ENCODE assay signal across 33 cellular contexts in the genomic region with DNA sequence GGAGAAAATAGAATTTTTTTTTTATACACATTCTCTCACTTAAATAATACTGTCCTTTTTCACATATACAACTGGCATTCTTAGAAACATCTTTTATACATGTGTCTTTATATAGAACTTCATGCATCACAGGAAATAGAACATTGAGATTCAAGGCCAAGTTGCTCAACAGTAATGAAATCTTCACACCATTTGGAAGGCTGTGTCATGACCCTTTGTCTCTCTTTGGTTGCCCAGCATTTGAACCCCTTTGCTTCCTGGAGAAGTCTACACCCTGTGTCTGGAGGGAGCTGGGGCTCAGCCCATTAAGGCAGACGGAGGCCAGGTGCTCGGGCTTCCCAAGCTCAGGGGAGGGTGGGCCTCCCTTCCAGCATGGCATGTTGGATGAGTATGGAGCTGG.
"Had no signal": no experiment of that assay in that cellular context is flagged by ENCODE, and none has a peak within 500 bp of the region (broad histone marks: within the 10 kb centered on the region; RNA-seq: fewer than 3 reads in every experiment).

No MANE protein-coding gene starts in this region.

- ATAC-seq: activated T-cell treated with anti-CD3 and anti-CD28 coated beads, Interleukin-2, amount 50 U/mL, for 4 hours; PC-3; Right ventricle myocardium inferior; SK-N-SH treated with all-trans-retinoic acid at 6 μM for 48 hours had no signal

- DNase-seq: activated B cell treated with CpG ODN at 0.5 μM for 24 hours; activated CD4-positive, alpha-beta memory T cell treated with anti-CD3 and anti-CD28 coated beads for 36 hours; activated CD4-positive, alpha-beta T cell treated with anti-CD3 and anti-CD28 coated beads for 4 hours; activated CD4-positive, alpha-beta T cell treated with anti-CD3 and anti-CD28 coated beads, Interleukin-2, amount 50 U/mL, for 1 hour; activated CD4-positive, CD25-positive, alpha-beta regulatory T cell treated with anti-CD3 and anti-CD28 coated beads, Interleukin-2, amount 50 U/mL, for 72 hours; activated CD8-positive, alpha-beta memory T cell treated with anti-CD3 and anti-CD28 coated beads, Interleukin-2, amount 50 U/mL, for 4 hours; activated effector memory CD4-positive, alpha-beta T cell treated with anti-CD3 and anti-CD28 coated beads, Interleukin-2, amount 50 U/mL, for 16 hours; activated naive CD4-positive, alpha-beta T cell treated with Interleukin-2 at 50 U/mL for 16 hours; activated naive CD8-positive, alpha-beta T cell treated with anti-CD3 and anti-CD28 coated beads, Interleukin-2, amount 10 ng/mL, durations not matched to agents 7 days and 5 days; activated T-cell treated with anti-CD3 and anti-CD28 coated beads for 4 hours; activated T-cell treated with anti-CD3 and anti-CD28 coated beads, Interleukin-2, amount 50 U/mL, for 4 hours; adrenal gland; anterior cingulate cortex; central memory CD4-positive, alpha-beta T cell; Karpas-422; KBM-7; NCI-H1105; NCI-H1436; NCI-H1694 treated with DMSO at 0.1 percent for 48 hours; NCI-H2029; NCI-H345; NCI-H524 treated with DMSO at 0.1 percent for 48 hours; NK-92 treated with Interleukin-12 subunit alpha and Interleukin-12 subunit beta, amount 100 ng/mL, for 24 hours; PC-3; SIG-M5; SW 1271; T-helper 1 cell; T-helper 2 cell; T-helper 9 cell had no signal

- H3K4me3 ChIP-seq: adrenal gland had no signal

- H3K27ac ChIP-seq: adrenal gland, RWPE1, VCaP had no signal

- H3K27me3 ChIP-seq: adrenal gland had no signal

- H3K4me1 ChIP-seq: adrenal gland had no signal

- H3K36me3 ChIP-seq: adrenal gland had no signal

- H3K9me3 ChIP-seq: adrenal gland had no signal
